In genomic region chr2:206452750-206453149, GRCh38 we compare ENCODE assay signal across 1 cellular context.
TF ChIP-seq lines count a peak whose summit lies in the region.

No MANE protein-coding gene starts in this region.

TF ChIP-seq in HEK293, 187 proteins besides CTCF, POLR2A, EP300 and RAD21 (continued from another document and continues in another):
- TF ChIP-seq ZBTB6 (tag by site-specific recombination; IDR thresholded peaks at IDR 0.05) (no peak), ZNF629 (tag by site-specific recombination; IDR thresholded peaks at IDR 0.05) (peak; percentile 71), HOXC10 (CRISPR knock-in tag; IDR thresholded peaks at IDR 0.05) (no peak), ZEB2 (tag by site-specific recombination; IDR thresholded peaks at IDR 0.05) (peak; percentile 69), ZNF16 (tag by site-specific recombination; IDR thresholded peaks at IDR 0.05; ENCODE audit: low read depth) (no peak), PRDM10 (tag by site-specific recombination; IDR thresholded peaks at IDR 0.05) (peak; percentile 36; the same call in 1 of the 2 replicates), ZNF549 (tag by site-specific recombination; IDR thresholded peaks at IDR 0.05) (no peak), ZNF433 (tag by site-specific recombination; IDR thresholded peaks at IDR 0.05; ENCODE audit: low read depth) (no peak), ZXDB (tag by site-specific recombination; IDR thresholded peaks at IDR 0.05) (no peak), ZNF10 (tag by site-specific recombination; IDR thresholded peaks at IDR 0.05) (no peak), ZBTB48 (tag by site-specific recombination; IDR thresholded peaks at IDR 0.05) (no peak), HOXD13 (CRISPR knock-in tag; IDR thresholded peaks at IDR 0.05; ENCODE audit: borderline replicate concordance) (no peak), GLIS1 (tag by site-specific recombination; IDR thresholded peaks at IDR 0.05) (no peak), ZNF398 (tag by site-specific recombination; IDR thresholded peaks at IDR 0.05) (no peak), ZNF23 (tag by site-specific recombination; IDR thresholded peaks at IDR 0.05; ENCODE audit: borderline replicate concordance) (no peak), ZNF311 (tag by site-specific recombination; IDR thresholded peaks at IDR 0.05; ENCODE audit: borderline replicate concordance) (no peak), ZNF623 (tag by site-specific recombination; IDR thresholded peaks at IDR 0.05) (no peak), ZFP37 (tag by site-specific recombination; IDR thresholded peaks at IDR 0.05) (no peak), PRDM1 (tag by site-specific recombination; IDR thresholded peaks at IDR 0.05) (peak; percentile 54; the same call in 1 of the 2 replicates), ZNF514 (tag by site-specific recombination; IDR thresholded peaks at IDR 0.05) (no peak), ZNF114 (tag by site-specific recombination; IDR thresholded peaks at IDR 0.05) (no peak), ZNF768 (tag by site-specific recombination; IDR thresholded peaks at IDR 0.05) (no peak), ELK4 (IDR thresholded peaks at IDR 0.05; ENCODE audit: borderline replicate concordance, low read depth, low read length) (no peak), ZNF747 (tag by site-specific recombination; IDR thresholded peaks at IDR 0.05) (no peak), BCL6B (tag by site-specific recombination; IDR thresholded peaks at IDR 0.05) (no peak), ZNF658 (tag by site-specific recombination; IDR thresholded peaks at IDR 0.05) (no peak), ZNF202 (tag by site-specific recombination; IDR thresholded peaks at IDR 0.05; ENCODE audit: borderline replicate concordance) (no peak), ZNF174 (tag by site-specific recombination; IDR thresholded peaks at IDR 0.05) (no peak), ZNF37A (tag by site-specific recombination; IDR thresholded peaks at IDR 0.05) (no peak), ZNF335 (tag by site-specific recombination; conservative IDR thresholded peaks at IDR 0.05) (0 out of 2 replicates have a peak, but pooled peaks have one; percentile 9), ZNF404 (tag by site-specific recombination; IDR thresholded peaks at IDR 0.05) (no peak), ZSCAN16 (tag by site-specific recombination; IDR thresholded peaks at IDR 0.05) (no peak), ZNF704 (tag by site-specific recombination; IDR thresholded peaks at IDR 0.05) (no peak), GFI1B (tag by site-specific recombination; IDR thresholded peaks at IDR 0.05) (no peak)
- TF ChIP-seq, protein P1, sequence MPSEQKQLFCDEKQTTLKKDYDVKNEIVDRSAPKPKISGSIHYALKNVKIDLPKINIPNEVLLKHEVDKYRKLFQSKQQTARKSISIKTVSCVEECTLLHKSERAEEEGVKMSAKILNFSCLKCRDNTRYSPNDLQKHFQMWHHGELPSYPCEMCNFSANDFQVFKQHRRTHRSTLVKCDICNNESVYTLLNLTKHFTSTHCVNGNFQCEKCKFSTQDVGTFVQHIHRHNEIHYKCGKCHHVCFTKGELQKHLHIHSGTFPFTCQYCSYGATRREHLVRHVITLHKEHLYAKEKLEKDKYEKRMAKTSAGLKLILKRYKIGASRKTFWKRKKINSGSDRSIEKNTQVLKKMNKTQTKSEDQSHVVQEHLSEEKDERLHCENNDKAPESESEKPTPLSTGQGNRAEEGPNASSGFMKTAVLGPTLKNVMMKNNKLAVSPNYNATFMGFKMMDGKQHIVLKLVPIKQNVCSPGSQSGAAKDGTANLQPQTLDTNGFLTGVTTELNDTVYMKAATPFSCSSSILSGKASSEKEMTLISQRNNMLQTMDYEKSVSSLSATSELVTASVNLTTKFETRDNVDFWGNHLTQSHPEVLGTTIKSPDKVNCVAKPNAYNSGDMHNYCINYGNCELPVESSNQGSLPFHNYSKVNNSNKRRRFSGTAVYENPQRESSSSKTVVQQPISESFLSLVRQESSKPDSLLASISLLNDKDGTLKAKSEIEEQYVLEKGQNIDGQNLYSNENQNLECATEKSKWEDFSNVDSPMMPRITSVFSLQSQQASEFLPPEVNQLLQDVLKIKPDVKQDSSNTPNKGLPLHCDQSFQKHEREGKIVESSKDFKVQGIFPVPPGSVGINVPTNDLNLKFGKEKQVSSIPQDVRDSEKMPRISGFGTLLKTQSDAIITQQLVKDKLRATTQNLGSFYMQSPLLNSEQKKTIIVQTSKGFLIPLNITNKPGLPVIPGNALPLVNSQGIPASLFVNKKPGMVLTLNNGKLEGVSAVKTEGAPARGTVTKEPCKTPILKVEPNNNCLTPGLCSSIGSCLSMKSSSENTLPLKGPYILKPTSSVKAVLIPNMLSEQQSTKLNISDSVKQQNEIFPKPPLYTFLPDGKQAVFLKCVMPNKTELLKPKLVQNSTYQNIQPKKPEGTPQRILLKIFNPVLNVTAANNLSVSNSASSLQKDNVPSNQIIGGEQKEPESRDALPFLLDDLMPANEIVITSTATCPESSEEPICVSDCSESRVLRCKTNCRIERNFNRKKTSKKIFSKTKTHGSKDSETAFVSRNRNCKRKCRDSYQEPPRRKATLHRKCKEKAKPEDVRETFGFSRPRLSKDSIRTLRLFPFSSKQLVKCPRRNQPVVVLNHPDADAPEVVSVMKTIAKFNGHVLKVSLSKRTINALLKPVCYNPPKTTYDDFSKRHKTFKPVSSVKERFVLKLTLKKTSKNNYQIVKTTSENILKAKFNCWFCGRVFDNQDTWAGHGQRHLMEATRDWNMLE (tag by site-specific recombination; conservative IDR thresholded peaks at IDR 0.05; ENCODE audit: low read depth) = 0 out of 2 replicates have a peak, but pooled peaks have one; percentile 35
- TF ChIP-seq, protein P2, sequence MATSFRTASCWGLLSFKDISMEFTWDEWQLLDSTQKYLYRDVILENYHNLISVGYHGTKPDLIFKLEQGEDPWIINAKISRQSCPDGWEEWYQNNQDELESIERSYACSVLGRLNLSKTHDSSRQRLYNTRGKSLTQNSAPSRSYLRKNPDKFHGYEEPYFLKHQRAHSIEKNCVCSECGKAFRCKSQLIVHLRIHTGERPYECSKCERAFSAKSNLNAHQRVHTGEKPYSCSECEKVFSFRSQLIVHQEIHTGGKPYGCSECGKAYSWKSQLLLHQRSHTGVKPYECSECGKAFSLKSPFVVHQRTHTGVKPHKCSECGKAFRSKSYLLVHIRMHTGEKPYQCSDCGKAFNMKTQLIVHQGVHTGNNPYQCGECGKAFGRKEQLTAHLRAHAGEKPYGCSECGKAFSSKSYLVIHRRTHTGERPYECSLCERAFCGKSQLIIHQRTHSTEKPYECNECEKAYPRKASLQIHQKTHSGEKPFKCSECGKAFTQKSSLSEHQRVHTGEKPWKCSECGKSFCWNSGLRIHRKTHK (tag by site-specific recombination; IDR thresholded peaks at IDR 0.05) = no peak
- TF ChIP-seq, protein P3, sequence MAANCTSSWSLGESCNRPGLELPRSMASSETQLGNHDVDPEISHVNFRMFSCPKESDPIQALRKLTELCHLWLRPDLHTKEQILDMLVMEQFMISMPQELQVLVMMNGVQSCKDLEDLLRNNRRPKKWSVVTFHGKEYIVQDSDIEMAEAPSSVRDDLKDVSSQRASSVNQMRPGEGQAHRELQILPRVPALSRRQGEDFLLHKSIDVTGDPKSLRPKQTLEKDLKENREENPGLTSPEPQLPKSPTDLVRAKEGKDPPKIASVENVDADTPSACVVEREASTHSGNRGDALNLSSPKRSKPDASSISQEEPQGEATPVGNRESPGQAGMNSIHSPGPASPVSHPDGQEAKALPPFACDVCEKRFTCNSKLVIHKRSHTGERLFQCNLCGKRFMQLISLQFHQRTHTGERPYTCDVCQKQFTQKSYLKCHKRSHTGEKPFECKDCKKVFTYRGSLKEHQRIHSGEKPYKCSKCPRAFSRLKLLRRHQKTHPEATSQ (tag by site-specific recombination; IDR thresholded peaks at IDR 0.05) = no peak
- TF ChIP-seq, protein P4, sequence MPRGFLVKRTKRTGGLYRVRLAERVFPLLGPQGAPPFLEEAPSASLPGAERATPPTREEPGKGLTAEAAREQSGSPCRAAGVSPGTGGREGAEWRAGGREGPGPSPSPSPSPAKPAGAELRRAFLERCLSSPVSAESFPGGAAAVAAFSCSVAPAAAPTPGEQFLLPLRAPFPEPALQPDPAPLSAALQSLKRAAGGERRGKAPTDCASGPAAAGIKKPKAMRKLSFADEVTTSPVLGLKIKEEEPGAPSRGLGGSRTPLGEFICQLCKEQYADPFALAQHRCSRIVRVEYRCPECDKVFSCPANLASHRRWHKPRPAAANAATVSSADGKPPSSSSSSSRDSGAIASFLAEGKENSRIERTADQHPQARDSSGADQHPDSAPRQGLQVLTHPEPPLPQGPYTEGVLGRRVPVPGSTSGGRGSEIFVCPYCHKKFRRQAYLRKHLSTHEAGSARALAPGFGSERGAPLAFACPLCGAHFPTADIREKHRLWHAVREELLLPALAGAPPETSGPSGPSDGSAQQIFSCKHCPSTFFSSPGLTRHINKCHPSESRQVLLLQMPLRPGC (tag by site-specific recombination; IDR thresholded peaks at IDR 0.05) = no peak
